Comparison of ENCODE assay signal across 8 cellular contexts in genomic region chr22:24503137-24503850, GRCh38. TPM values are rescaled to one million over a fixed set of nuclear protein-coding genes. Genes with fewer than 3 reads are reported as not detected.
DNase-seq lines count a peak whose midpoint lies in the region; ATAC-seq and TF ChIP-seq lines count a peak whose summit lies in the region.

No MANE protein-coding gene starts in this region.

- no peak overlapping the region for H3K4me3 ChIP-seq in WERI-Rb-1 (ENCODE audit: low read depth, low read length)
- H3K4me3 ChIP-seq in lower lobe of right lung: no peak overlapping the region

- TF ChIP-seq CTCF in WERI-Rb-1 (IDR thresholded peaks at IDR 0.05; ENCODE audit: low read depth, low read length): peak; percentile 81
- peak; percentile 66 for TF ChIP-seq CTCF in lower lobe of right lung (IDR thresholded peaks at IDR 0.05)

- ATAC-seq in lower lobe of right lung: peak; percentile 69 to 70
- ATAC-seq in HG02678 (IDR thresholded peaks at IDR 0.05; ENCODE audit: unreplicated experiment): no peak

- DNase-seq in NCI-H524 (lab: John Stamatoyannopoulos, UW) (peak; percentile 42 to 77), NCI-H524 treated with DMSO at 0.1 percent for 48 hours (lab: John Stamatoyannopoulos, UW) (no peak), KG1 (lab: John Stamatoyannopoulos, UW) (peak; percentile 56), WERI-Rb-1 (peak; percentile 73), lower lobe of right lung (peak; percentile 64)
- peak; percentile 32 for DNase-seq in central memory CD4-positive, alpha-beta T cell
- DNase-seq in stimulated activated CD8-positive, alpha-beta memory T cell treated with anti-CD3 and anti-CD28 coated beads, Interleukin-7, amount 100 ng/mL, for 1 hour (ENCODE audit: low read depth in 2 of 2): peak; percentile 26 to 41

- H3K27ac ChIP-seq in WERI-Rb-1 (no peak overlapping the region), lower lobe of right lung (no peak overlapping the region)

- H3K36me3 ChIP-seq in WERI-Rb-1 (no peaks in the 10 kb centered on the region), lower lobe of right lung (no peaks in the 10 kb centered on the region)

- H3K27me3 ChIP-seq in WERI-Rb-1 (ENCODE audit: insufficient read depth, low read depth, severe bottlenecking): no peaks in the 10 kb centered on the region
- no peaks in the 10 kb centered on the region for H3K27me3 ChIP-seq in lower lobe of right lung (ENCODE audit: low read depth)

- H3K4me1 ChIP-seq in lower lobe of right lung: peaks cover 41% of the 10 kb centered on the region

- H3K9me3 ChIP-seq in WERI-Rb-1 (ENCODE audit: severe bottlenecking) (no peaks in the 10 kb centered on the region), lower lobe of right lung (no peaks in the 10 kb centered on the region)

- intact Hi-C loops in lower lobe of right lung (cut with DNase I): no loop called here

RNA-seq across cellular contexts. Expression of gene UPB1, which starts 8.2 kb away (rescaled TPM):
- 1.2 TPM for total RNA-seq in lower lobe of right lung

RNA-seq across cellular contexts. Expression of gene GUCD1, which starts 51.6 kb away (rescaled TPM):
- total RNA-seq in lower lobe of right lung: 120 TPM

RNA-seq across cellular contexts. Expression of gene SNRPD3, which starts 52.5 kb away (rescaled TPM):
- total RNA-seq in lower lobe of right lung: 66.8 TPM
